8 cellular contexts compared by ENCODE assay signal in genomic region chrX:44619039-44619438, GRCh38.
"Had no signal": no experiment of that assay in that cellular context is flagged by ENCODE, and none has a peak within 500 bp of the region (broad histone marks: within the 10 kb centered on the region; RNA-seq: fewer than 3 reads in every experiment).

No MANE protein-coding gene starts in this region.

- H3K9me3 Mint-ChIP-seq: GM23338, HFFc6 had no signal

- H3K27ac ChIP-seq: HL-60 had no signal

- DNase-seq: H9, HCEC 1CT, HFFc6, KBM-7 had no signal

- H3K4me1 Mint-ChIP-seq: H9 had no signal

- ATAC-seq: GM23338, HepG2 had no signal

- H3K4me3 ChIP-seq: GM23338 had no signal

- H3K27ac Mint-ChIP-seq: GM23338, H9, HFFc6, IgD-negative memory B cell had no signal

- H3K4me3 Mint-ChIP-seq: GM23338, H9, HFFc6, IgD-negative memory B cell had no signal
